8 cellular contexts compared by ENCODE assay signal in the genomic region with DNA sequence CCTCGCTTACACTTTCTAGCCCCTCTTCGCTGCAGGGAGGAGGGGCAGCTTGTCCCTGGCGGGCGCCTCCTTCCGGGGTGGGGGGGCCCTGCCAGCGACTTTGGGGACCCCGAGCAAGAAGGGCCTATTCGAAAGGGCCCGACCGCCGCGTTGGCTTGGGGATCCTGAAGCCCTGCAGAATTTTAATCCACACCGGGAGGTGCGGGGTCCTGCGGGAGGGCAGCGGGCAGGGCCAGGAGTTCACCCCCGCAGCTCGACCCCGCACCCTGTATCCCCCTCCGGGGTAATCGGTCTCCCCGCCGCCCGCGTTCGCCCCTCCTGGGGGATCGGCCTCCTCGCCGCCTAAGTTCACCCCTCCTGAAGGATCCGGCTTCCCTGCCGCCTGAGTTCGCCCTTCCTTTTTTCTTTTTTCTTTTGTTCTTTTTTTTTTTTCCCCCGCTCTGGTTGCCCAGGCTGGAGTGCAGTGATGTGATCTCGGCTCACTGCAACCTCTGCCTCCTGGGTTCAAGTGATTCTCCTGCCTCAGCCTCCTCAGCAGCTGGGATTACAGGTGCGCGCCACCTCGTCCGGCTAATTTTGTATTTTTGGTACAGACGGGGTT. TPM values are rescaled to one million over a fixed set of nuclear protein-coding genes. Genes with fewer than 3 reads are reported as not detected.
DNase-seq lines count a peak whose midpoint lies in the region; ATAC-seq and TF ChIP-seq lines count a peak whose summit lies in the region.

No MANE protein-coding gene starts in this region.

- POLR2A ChIA-PET in BJ (lab: Charles Lee): no interaction called here

- H3K36me3 ChIP-seq in BJ (ENCODE audit: control insufficient read depth, insufficient read depth, low read length) (peaks cover 15% of the 10 kb centered on the region), colonic mucosa (no peaks in the 10 kb centered on the region)

- peak overlapping the region; percentile 99 for H3K4me3 Mint-ChIP-seq in natural killer cell treated with Interleukin-12 subunit alpha and Interleukin-12 subunit beta and Interleukin-15 and Interleukin-18, amount 100 ng/mL, for 72 hours

- CTCF ChIA-PET in BJ (lab: Yijun Ruan, JAX): interaction anchor here (1.1 to 1.8 kb wide), 2 partner anchors 61 to 76 kb away, joined by 3 to 4 read pairs; no protein-coding TSS in a partner anchor

- ATAC-seq in natural killer cell treated with Interleukin-12 subunit alpha and Interleukin-12 subunit beta and Interleukin-15 and Interleukin-18, amount 100 ng/mL, for 72 hours: no peak
- ATAC-seq in HG02938 (IDR thresholded peaks at IDR 0.05; ENCODE audit: unreplicated experiment) (no peak), GM19035 (IDR thresholded peaks at IDR 0.05; ENCODE audit: unreplicated experiment) (no peak)

- peak overlapping the region; percentile 94 for H3K27ac ChIP-seq in colonic mucosa

- no peak for DNase-seq in BJ (ENCODE audit: low read depth)
- no peak for DNase-seq in LNCaP clone FGC (ENCODE audit: low read depth)
- no peak for DNase-seq in colonic mucosa
- DNase-seq in natural killer cell treated with Interleukin-12 subunit alpha and Interleukin-12 subunit beta and Interleukin-15 and Interleukin-18, amount 100 ng/mL, for 72 hours (ENCODE audit: low spot score): no peak
- no peak for DNase-seq in NCI-H1417 treated with DMSO at 0.1 percent for 48 hours (lab: John Stamatoyannopoulos, UW)
- DNase-seq in NCI-H524 treated with DMSO at 0.1 percent for 48 hours (lab: John Stamatoyannopoulos, UW): no peak

- H3K36me3 Mint-ChIP-seq in natural killer cell treated with Interleukin-12 subunit alpha and Interleukin-12 subunit beta and Interleukin-15 and Interleukin-18, amount 100 ng/mL, for 72 hours: peaks cover 5% of the 10 kb centered on the region

- H3K4me3 ChIP-seq in BJ (ENCODE audit: low read depth, low read length) (peak overlapping the region; percentile 75), LNCaP clone FGC (ENCODE audit: low read depth, low read length) (peak overlapping the region; percentile 69), colonic mucosa (peak overlapping the region; percentile 44)

- peaks cover 30 to 31% of the 10 kb centered on the region in 2 donors for H3K4me1 Mint-ChIP-seq in natural killer cell treated with Interleukin-12 subunit alpha and Interleukin-12 subunit beta and Interleukin-15 and Interleukin-18, amount 100 ng/mL, for 72 hours (ENCODE audit: low read depth in 2 of 2)

- TF ChIP-seq CTCF in BJ (IDR thresholded peaks at IDR 0.05; ENCODE audit: insufficient read depth, low read depth, low read length) (no peak), LNCaP clone FGC (IDR thresholded peaks at IDR 0.05; ENCODE audit: control insufficient read depth, extremely low read depth, insufficient read depth) (no peak), colonic mucosa (IDR thresholded peaks at IDR 0.05) (no peak)

- intact Hi-C loops in colonic mucosa (cut with DNase I): no loop called here

- peak overlapping the region; percentile 60 to 87 for H3K9ac ChIP-seq in colonic mucosa (ENCODE audit: low read depth in 2 of 2, low read length in 2 of 2)

- H3K27ac Mint-ChIP-seq in natural killer cell treated with Interleukin-12 subunit alpha and Interleukin-12 subunit beta and Interleukin-15 and Interleukin-18, amount 100 ng/mL, for 72 hours: peak overlapping the region; percentile 84 to 95

- no peaks in the 10 kb centered on the region for H3K9me3 Mint-ChIP-seq in natural killer cell treated with Interleukin-12 subunit alpha and Interleukin-12 subunit beta and Interleukin-15 and Interleukin-18, amount 100 ng/mL, for 72 hours

- no peaks in the 10 kb centered on the region for H3K9me3 ChIP-seq in colonic mucosa

- no peaks in the 10 kb centered on the region for H3K27me3 Mint-ChIP-seq in natural killer cell treated with Interleukin-12 subunit alpha and Interleukin-12 subunit beta and Interleukin-15 and Interleukin-18, amount 100 ng/mL, for 72 hours

- peaks cover 3% of the 10 kb centered on the region for H3K4me1 ChIP-seq in colonic mucosa

- H3K27me3 ChIP-seq in BJ (ENCODE audit: control insufficient read depth, insufficient read depth, low read length) (no peaks in the 10 kb centered on the region), colonic mucosa (no peaks in the 10 kb centered on the region)

RNA-seq across cellular contexts. Expression of a gene that starts 0.7 kb away (rescaled TPM):
- 34.5 and 50.5 TPM in 2 replicates for polyA plus RNA-seq in BJ (2011; rRNA removed)
- polyA minus RNA-seq in BJ (2011; rRNA and poly(A)+ RNA removed): 56.1 and 73.3 TPM in 2 replicates
- total RNA-seq in colonic mucosa: 10 to 100 TPM; 40.0 to 40.5 TPM
- 100 to 1,000 TPM; 180 to 212 TPM for total RNA-seq in natural killer cell treated with Interleukin-12 subunit alpha and Interleukin-12 subunit beta and Interleukin-15 and Interleukin-18, amount 100 ng/mL, for 72 hours

RNA-seq across cellular contexts. Expression of a gene that starts 1.3 kb away (rescaled TPM):
- 0.76 and 1.3 TPM in 2 replicates for polyA plus RNA-seq in BJ (2011; rRNA removed)
- 0.24 TPM in 1 of 2 replicates, not detected in the other for polyA minus RNA-seq in BJ (2011; rRNA and poly(A)+ RNA removed)
- total RNA-seq in colonic mucosa: 1 to 10 TPM; 2.1 to 4.5 TPM
- total RNA-seq in natural killer cell treated with Interleukin-12 subunit alpha and Interleukin-12 subunit beta and Interleukin-15 and Interleukin-18, amount 100 ng/mL, for 72 hours: 1 to 10 TPM; 5.7 to 5.9 TPM

RNA-seq across cellular contexts. Expression of a gene that starts 44.4 kb away (rescaled TPM):
- 71.9 and 108 TPM in 2 replicates for polyA plus RNA-seq in BJ (2011; rRNA removed)
- polyA minus RNA-seq in BJ (2011; rRNA and poly(A)+ RNA removed): 93.7 and 119 TPM in 2 replicates
- 100 to 1,000 TPM; 358 to 589 TPM for total RNA-seq in colonic mucosa
- total RNA-seq in natural killer cell treated with Interleukin-12 subunit alpha and Interleukin-12 subunit beta and Interleukin-15 and Interleukin-18, amount 100 ng/mL, for 72 hours: 100 to 1,000 TPM; 303 to 308 TPM

RNA-seq across cellular contexts. Expression of a gene that starts 55.9 kb away (rescaled TPM):
- polyA plus RNA-seq in BJ (2011; rRNA removed): 65.9 and 122 TPM in 2 replicates
- 119 and 121 TPM in 2 replicates for polyA minus RNA-seq in BJ (2011; rRNA and poly(A)+ RNA removed)
- total RNA-seq in colonic mucosa: 100 to 1,000 TPM; 105 to 137 TPM
- total RNA-seq in natural killer cell treated with Interleukin-12 subunit alpha and Interleukin-12 subunit beta and Interleukin-15 and Interleukin-18, amount 100 ng/mL, for 72 hours: 100 to 1,000 TPM; 126 to 191 TPM

Comparison
In these comparisons a context has a peak if more than half of its experiments do, and no peak if none do; other contexts are left out.
1. RNA of a gene that starts 0.7 kb away (total RNA-seq): 180 to 212 TPM in natural killer cell treated with Interleukin-12 subunit alpha and Interleukin-12 subunit beta and Interleukin-15 and Interleukin-18, amount 100 ng/mL, for 72 hours; 40.0 to 40.5 TPM in colonic mucosa; every median in the first group is over 4 times any median in the second.
2. Peak in every context shown above with its lines, with median percentiles within 50 percentile points of each other: H3K4me3 ChIP-seq.